ENCODE assay signal across 10 cellular contexts in the genomic region with DNA sequence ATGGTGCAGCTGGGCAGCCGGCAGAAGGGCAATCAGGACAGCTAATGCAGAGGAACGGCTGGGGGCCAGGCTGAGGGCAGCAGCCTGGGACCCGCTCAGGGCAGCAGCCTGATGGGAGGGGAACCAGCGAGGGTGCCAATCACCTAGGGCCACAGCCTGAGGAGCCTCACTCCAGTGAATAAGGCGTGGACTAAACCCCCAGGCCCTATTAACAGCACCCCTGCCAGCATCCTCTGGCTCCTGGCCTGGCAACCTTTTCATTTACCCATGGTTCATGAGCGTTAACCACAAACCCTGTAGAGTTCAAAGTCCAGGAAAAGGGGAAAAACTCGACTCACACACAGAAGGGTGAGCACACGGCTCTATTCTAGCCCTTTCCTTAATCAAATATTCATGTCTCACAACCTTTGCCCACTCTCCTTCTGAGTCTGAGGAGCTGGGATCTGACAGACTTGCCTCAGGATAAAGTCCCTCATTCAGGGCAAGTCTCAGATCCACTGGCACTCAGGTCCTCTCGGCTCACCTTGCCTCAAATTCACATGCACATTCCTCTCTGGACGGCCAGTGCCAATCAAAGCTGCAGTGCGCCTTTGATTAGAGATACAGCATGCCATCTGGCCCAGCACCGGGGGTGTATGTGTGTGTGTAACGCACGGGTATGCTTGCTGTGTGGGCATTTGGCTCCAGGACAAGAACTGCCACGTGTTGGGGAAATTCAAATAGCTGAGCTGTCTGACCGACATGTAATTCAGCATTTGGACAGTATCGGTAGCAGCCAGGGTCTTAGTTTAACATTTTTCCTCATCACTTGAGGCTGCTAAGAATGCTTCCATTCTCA.
A peak's percentile ranks its signal among the peaks of the same experiment; 100 is the strongest.
DNase-seq lines count a peak whose midpoint lies in the region; ATAC-seq and TF ChIP-seq lines count a peak whose summit lies in the region.
"Had no signal": no experiment of that assay in that cellular context is flagged by ENCODE, and none has a peak within 500 bp of the region (broad histone marks: within the 10 kb centered on the region; RNA-seq: fewer than 3 reads in every experiment).

No MANE protein-coding gene starts in this region.

- no peak overlapping the region for H3K4me3 ChIP-seq in BE2C (ENCODE audit: low read depth, low read length)
- peak overlapping the region in 2 of 59 donors; percentile 1 to 14 for H3K4me3 ChIP-seq in dorsolateral prefrontal cortex
- no peak overlapping the region for H3K4me3 ChIP-seq in neural progenitor cell

- peaks cover 22% of the 10 kb centered on the region for H3K4me1 Mint-ChIP-seq in neural progenitor cell

- ATAC-seq in GM19397 (IDR thresholded peaks at IDR 0.05; ENCODE audit: unreplicated experiment): no peak
- ATAC-seq in HG02870 (IDR thresholded peaks at IDR 0.05; ENCODE audit: unreplicated experiment): no peak

- peaks cover 5% of the 10 kb centered on the region for H3K27me3 Mint-ChIP-seq in neural progenitor cell (ENCODE audit: insufficient read depth, low read depth)

- H3K9ac ChIP-seq in neural progenitor cell: no peak overlapping the region

- H3K4me3 Mint-ChIP-seq in neural progenitor cell: no peak overlapping the region

- no peaks in the 10 kb centered on the region for H3K27me3 ChIP-seq in BE2C
- H3K27me3 ChIP-seq in dorsolateral prefrontal cortex: no peaks in the 10 kb centered on the region
- H3K27me3 ChIP-seq in neural progenitor cell: no peaks in the 10 kb centered on the region

- H4K20me1 ChIP-seq in neural progenitor cell (ENCODE audit: low read depth): no peaks in the 10 kb centered on the region

- H2AFZ ChIP-seq in neural progenitor cell (replicated peaks): no peak overlapping the region

- no peaks in the 10 kb centered on the region for H3K9me3 ChIP-seq in BE2C
- no peaks in the 10 kb centered on the region for H3K9me3 ChIP-seq in neural progenitor cell (ENCODE audit: low read depth)

- H3K79me2 ChIP-seq in neural progenitor cell (ENCODE audit: low read depth): no peaks in the 10 kb centered on the region

- intact Hi-C loops in dorsolateral prefrontal cortex (cut with DNase I): no loop called here

- peaks cover 48% of the 10 kb centered on the region for H3K36me3 Mint-ChIP-seq in neural progenitor cell

- H3K36me3 ChIP-seq in BE2C (peaks cover 46% of the 10 kb centered on the region), neural progenitor cell (peaks cover 2% of the 10 kb centered on the region)

- TF ChIP-seq CTCF in BE2C (IDR thresholded peaks at IDR 0.05; ENCODE audit: low read depth, low read length): no peak
- no peak for TF ChIP-seq CTCF in dorsolateral prefrontal cortex (IDR thresholded peaks at IDR 0.05 in 54 of 56, conservative IDR thresholded peaks at IDR 0.05 in 2 of 56; ENCODE audit: low read depth in 1 of 56, partially characterized antibody in 56 of 56)
- TF ChIP-seq CTCF in neural progenitor cell (IDR thresholded peaks at IDR 0.05): no peak

- H3K27ac Mint-ChIP-seq in neural progenitor cell: peak overlapping the region; percentile 72

- H3K27ac ChIP-seq in dorsolateral prefrontal cortex (peak overlapping the region in 52 of 59 donors; percentile 3 to 83 (median 70)), neural progenitor cell (no peak overlapping the region)

- DNase-seq in BE2C (peak; percentile 36), NCI-H2171 (lab: John Stamatoyannopoulos, UW) (peak; percentile 64), dorsolateral prefrontal cortex (peak in 9 of 10 donors; percentile 56 to 91 (median 76)), neural progenitor cell (ENCODE audit: low spot score) (no peak), NCI-H345 (lab: John Stamatoyannopoulos, UW) (no peak), GF-D8 (lab: John Stamatoyannopoulos, UW) (no peak)
- DNase-seq: DMS79 treated with DMSO at 0.1 percent for 48 hours; stimulated activated CD4-positive, alpha-beta T cell treated with anti-CD3 and anti-CD28 coated beads, Interleukin-4, amount 100 ng/mL, for 24 hours had no signal

- no peak overlapping the region for H3K4me2 ChIP-seq in neural progenitor cell

- H3K9me3 Mint-ChIP-seq in neural progenitor cell: no peaks in the 10 kb centered on the region

- peaks cover 20% of the 10 kb centered on the region for H3K4me1 ChIP-seq in BE2C
- H3K4me1 ChIP-seq in neural progenitor cell: no peaks in the 10 kb centered on the region

- H3F3A ChIP-seq in neural progenitor cell (ENCODE audit: low read depth): peaks cover 3% of the 10 kb centered on the region

Comparison
In these comparisons a context has a peak if more than half of its experiments do, and no peak if none do; other contexts are left out.
1. DNase-seq: peak in BE2C (single experiment), NCI-H2171 (single experiment) and dorsolateral prefrontal cortex (9 of 10); none in neural progenitor cell (single experiment), NCI-H345 (single experiment) and GF-D8 (single experiment).